Comparison of ENCODE assay signal across 15 cellular contexts in genomic region chr20:57102566-57102965, GRCh38.
DNase-seq lines count a peak whose midpoint lies in the region; ATAC-seq, FAIRE-seq and TF ChIP-seq lines count a peak whose summit lies in the region.
"Had no signal": no experiment of that assay in that cellular context is flagged by ENCODE, and none has a peak within 500 bp of the region (broad histone marks: within the 10 kb centered on the region; RNA-seq: fewer than 3 reads in every experiment).

No MANE protein-coding gene starts in this region.

- H3K27ac ChIP-seq in K562 (ENCODE audit: extremely low read depth, low read depth, low read length) (no peak overlapping the region), caudate nucleus (ENCODE audit: low read depth, low read length) (peak overlapping the region; percentile 95), layer of hippocampus (ENCODE audit: low read depth, low read length) (peak overlapping the region; percentile 96), PC-3 (ENCODE audit: low read length) (no peak overlapping the region)

- H3F3A ChIP-seq in PC-3 (ENCODE audit: low read length, unreplicated experiment): no peaks in the 10 kb centered on the region

- H3K9me1 ChIP-seq in K562 (ENCODE audit: control insufficient read depth, insufficient read depth, low read length): no peaks in the 10 kb centered on the region

- TF ChIP-seq CTCF in K562 (IDR thresholded peaks at IDR 0.05 in 2 of 3, conservative IDR thresholded peaks at IDR 0.05 in 1 of 3; ENCODE audit: insufficient read depth in 2 of 3, low read depth in 1 of 3, low read length in 3 of 3) (no peak), PC-3 (conservative IDR thresholded peaks at IDR 0.05; ENCODE audit: low read depth, low read length) (no peak)

- H3K36me3 ChIP-seq in K562 (ENCODE audit: control insufficient read depth, insufficient read depth, low read length) (no peaks in the 10 kb centered on the region), PC-3 (ENCODE audit: low read depth, low read length) (no peaks in the 10 kb centered on the region)
- H3K36me3 ChIP-seq: HAP-1 had no signal

- H3K4me3 ChIP-seq in K562 (no peak overlapping the region), PC-3 (ENCODE audit: low read length) (no peak overlapping the region)
- H3K4me3 ChIP-seq: GM12878, HAP-1 had no signal

- no peak for TF ChIP-seq EP300 in K562 (IDR thresholded peaks at IDR 0.05; ENCODE audit: low read length)

- H3K9me3 ChIP-seq in K562 (replicated peaks; ENCODE audit: control insufficient read depth, insufficient read depth, low read depth, low read length) (no peaks in the 10 kb centered on the region), PC-3 (ENCODE audit: low read length) (no peaks in the 10 kb centered on the region)
- H3K9me3 ChIP-seq: HAP-1 had no signal

- no peak for TF ChIP-seq RAD21 in K562 (CRISPR knock-in tag; conservative IDR thresholded peaks at IDR 0.05 in 1 of 2, IDR thresholded peaks at IDR 0.05 in 1 of 2)

- DNase-seq in K562 (ENCODE audit: extremely low read depth in 1 of 4, low spot score in 3 of 4): no peak
- DNase-seq in caudate nucleus (lab: John Stamatoyannopoulos, UW): peak in 2 of 61 donors; percentile 21 to 29
- peak; percentile 60 for DNase-seq in posterior vena cava (ENCODE audit: low spot score)
- no peak for DNase-seq in Right ventricle myocardium inferior (ENCODE audit: missing footprints)
- no peak for DNase-seq in NCI-H774 (lab: John Stamatoyannopoulos, UW)
- DNase-seq in PC-3: no peak
- DNase-seq: Calu3; CD4-positive, alpha-beta T cell; DMS 273 treated with DMSO at 0.1 percent for 48 hours; GOT3 had no signal

- in situ Hi-C loops in K562 (cut with MboI): no loop called here

- H3K9ac ChIP-seq in K562 (ENCODE audit: insufficient read depth in 1 of 2, low read depth in 2 of 2, low read length in 2 of 2): no peak overlapping the region
- no peak overlapping the region for H3K9ac ChIP-seq in PC-3 (ENCODE audit: low read length)

- ATAC-seq in K562: no peak
- ATAC-seq in Right ventricle myocardium inferior: no peak
- no peak for ATAC-seq in GM21825 (IDR thresholded peaks at IDR 0.05; ENCODE audit: unreplicated experiment)
- no peak for ATAC-seq in PC-3
- ATAC-seq: GM12878 had no signal

- no peaks in the 10 kb centered on the region for H4K20me1 ChIP-seq in K562 (replicated peaks; ENCODE audit: control insufficient read depth, insufficient read depth, low read length)
- H4K20me1 ChIP-seq in PC-3 (ENCODE audit: low read length): no peaks in the 10 kb centered on the region

- no peak for TF ChIP-seq POLR2A in K562 (conservative IDR thresholded peaks at IDR 0.05)

- FAIRE-seq in K562 (lab: Jason Lieb, UNC): no peak
- FAIRE-seq: A204.1, GM12878 had no signal

- intact Hi-C loops in K562 (cut with micrococcal nuclease) (no loop called here), posterior vena cava (cut with DNase I) (no loop called here), Right ventricle myocardium inferior (cut with DNase I) (no loop called here), PC-3 (cut with micrococcal nuclease) (no loop called here)

- no peak overlapping the region for H2AFZ ChIP-seq in K562 (ENCODE audit: low read depth, low read length)
- no peak overlapping the region for H2AFZ ChIP-seq in PC-3 (ENCODE audit: low read length)

- H3K27me3 ChIP-seq in K562 (ENCODE audit: control insufficient read depth in 2 of 2, insufficient read depth in 2 of 2, low read length in 2 of 2) (peaks cover 13 to 35% of the 10 kb centered on the region in 2 experiments; a peak in 4 of 5 replicates), layer of hippocampus (ENCODE audit: control insufficient read depth, insufficient read depth, low read length) (no peaks in the 10 kb centered on the region), PC-3 (ENCODE audit: low read length) (peaks cover 81% of the 10 kb centered on the region)

- H3K4me2 ChIP-seq in K562 (ENCODE audit: insufficient read depth, low read length) (no peak overlapping the region), PC-3 (ENCODE audit: low read length) (no peak overlapping the region)

- no peaks in the 10 kb centered on the region for H3K9me2 ChIP-seq in PC-3 (replicated peaks; ENCODE audit: low read length)

- POLR2A ChIA-PET in K562 (lab: Yijun Ruan, JAX) (interaction anchor here (0.6 kb wide), 1 partner anchor 88 kb away, joined by 3 read pairs; no protein-coding TSS in a partner anchor), PC-3 (lab: Charles Lee; ENCODE audit: unreplicated experiment) (no interaction called here)

- CTCF ChIA-PET in K562 (lab: Yijun Ruan, JAX; ENCODE audit: low intra/inter-chr PET ratio) (no interaction called here), PC-3 (lab: Charles Lee) (no interaction called here)

- H3K79me2 ChIP-seq in K562 (ENCODE audit: control insufficient read depth, insufficient read depth, low read length) (no peaks in the 10 kb centered on the region), PC-3 (ENCODE audit: low read length) (no peaks in the 10 kb centered on the region)

- H3K4me1 ChIP-seq in K562 (replicated peaks in 1 of 2; ENCODE audit: control insufficient read depth in 2 of 2, insufficient read depth in 2 of 2, low read length in 2 of 2): peaks cover 0 to 4% of the 10 kb centered on the region in 2 experiments; a peak in 1 of 5 replicates
- no peaks in the 10 kb centered on the region for H3K4me1 ChIP-seq in PC-3 (ENCODE audit: insufficient read depth, low read length)
- H3K4me1 ChIP-seq: HAP-1 had no signal

- no TSS peak for BruUV-seq in K562 (replicated peaks; lab: Mats Ljungman, UMichigan)
- no TSS peak for BruUV-seq in PC-3 (replicated peaks; lab: Mats Ljungman, UMichigan)

- 0% methylated on average over 10 of the region's 10 CpGs for WGBS in K562 (ENCODE audit: insufficient coverage, low coverage, missing lambda C conversion rate)

TF ChIP-seq in K562, 482 proteins besides CTCF, POLR2A, EP300 and RAD21:
- TF ChIP-seq EWSR1 (IDR thresholded peaks at IDR 0.05; ENCODE audit: borderline replicate concordance, low read depth, partially characterized antibody) (peak; percentile 31), HNRNPK (IDR thresholded peaks at IDR 0.05; ENCODE audit: low read depth, low read length, poor library complexity, severe bottlenecking) (no peak)

Comparison
In these comparisons a context has a peak if more than half of its experiments do, and no peak if none do; other contexts are left out.
1. H3K27ac ChIP-seq: peak in caudate nucleus (single experiment) and layer of hippocampus (single experiment); none in K562 (single experiment) and PC-3 (single experiment).